8 cellular contexts compared by ENCODE assay signal in genomic region chr12:1804545-1805332, GRCh38. TPM values are rescaled to one million over a fixed set of nuclear protein-coding genes. Genes with fewer than 3 reads are reported as not detected.
A peak's percentile ranks its signal among the peaks of the same experiment; 100 is the strongest.
DNase-seq lines count a peak whose midpoint lies in the region; ATAC-seq and TF ChIP-seq lines count a peak whose summit lies in the region.

No MANE protein-coding gene starts in this region.

- intact Hi-C loops in activated CD4-positive, alpha-beta T cell treated with anti-CD3 and anti-CD28 coated beads, Interleukin-2, amount 10 ng/mL, durations not matched to agents 24 days and 14 days (cut with micrococcal nuclease) = loop anchor here (1.0 kb wide), 1 partner anchor 8 kb away; no protein-coding TSS in a partner anchor
- intact Hi-C loops in lower leg skin (cut with DNase I; ENCODE audit: low total_unique reads) = no loop called here

- no peaks in the 10 kb centered on the region for H3K27me3 Mint-ChIP-seq in activated CD4-positive, alpha-beta T cell treated with anti-CD3 and anti-CD28 coated beads, Interleukin-2, amount 10 ng/mL, durations not matched to agents 24 days and 14 days

- peak; percentile 75 for ATAC-seq in HG03378 (IDR thresholded peaks at IDR 0.05; ENCODE audit: unreplicated experiment)

- peaks cover 6% of the 10 kb centered on the region for H3K4me1 Mint-ChIP-seq in activated CD4-positive, alpha-beta T cell treated with anti-CD3 and anti-CD28 coated beads, Interleukin-2, amount 10 ng/mL, durations not matched to agents 24 days and 14 days

- peak overlapping the region; percentile 74 for H3K27ac Mint-ChIP-seq in activated CD4-positive, alpha-beta T cell treated with anti-CD3 and anti-CD28 coated beads, Interleukin-2, amount 10 ng/mL, durations not matched to agents 24 days and 14 days

- no peak for TF ChIP-seq CTCF in choroid plexus epithelial cell (conservative IDR thresholded peaks at IDR 0.05; ENCODE audit: low read depth, low read length)
- no peak for TF ChIP-seq CTCF in lower leg skin (IDR thresholded peaks at IDR 0.05)

- no peaks in the 10 kb centered on the region for H3K36me3 Mint-ChIP-seq in activated CD4-positive, alpha-beta T cell treated with anti-CD3 and anti-CD28 coated beads, Interleukin-2, amount 10 ng/mL, durations not matched to agents 24 days and 14 days (ENCODE audit: low read depth)

- H3K4me3 ChIP-seq in choroid plexus epithelial cell (ENCODE audit: low read depth, low read length) (no peak overlapping the region), lower leg skin (ENCODE audit: low read depth, poor library complexity, severe bottlenecking) (no peak overlapping the region)

- peaks cover 5% of the 10 kb centered on the region for H3K9me3 Mint-ChIP-seq in activated CD4-positive, alpha-beta T cell treated with anti-CD3 and anti-CD28 coated beads, Interleukin-2, amount 10 ng/mL, durations not matched to agents 24 days and 14 days

- WGBS in lower leg skin, 2 donors = 59 to 60% methylated on average over 23 to 25 of the region's 25 CpGs

- TF ChIP-seq POLR2A in lower leg skin (IDR thresholded peaks at IDR 0.05) = no peak

- peak; percentile 94 for DNase-seq in Ammon's horn (ENCODE audit: low spot score)
- DNase-seq in GM19238 (ENCODE audit: insufficient read length, low spot score) = peak; percentile 95
- peak; percentile 71 for DNase-seq in NCI-H526 treated with DMSO at 0.1 percent for 48 hours (lab: John Stamatoyannopoulos, UW)
- DNase-seq in activated CD4-positive, alpha-beta T cell treated with anti-CD3 and anti-CD28 coated beads, Interleukin-2, amount 10 ng/mL, durations not matched to agents 24 days and 14 days = peak; percentile 96
- DNase-seq in choroid plexus epithelial cell (ENCODE audit: low read depth) = peak; percentile 93
- DNase-seq in lower leg skin (ENCODE audit: low spot score in 2 of 2) = peak; percentile 92 to 97
- peak; percentile 77 to 86 (median 78) for DNase-seq in stimulated activated CD4-positive, alpha-beta T cell treated with anti-CD3 and anti-CD28 coated beads, TNF-alpha, amount 100 ng/mL, for 48 hours (ENCODE audit: low read depth in 3 of 3)

- no peak overlapping the region for H3K4me3 Mint-ChIP-seq in activated CD4-positive, alpha-beta T cell treated with anti-CD3 and anti-CD28 coated beads, Interleukin-2, amount 10 ng/mL, durations not matched to agents 24 days and 14 days

RNA-seq across cellular contexts. Expression of gene LRTM2, which starts 15.6 kb away (rescaled TPM):
- 0.05 and 0.16 TPM in 2 replicates for total RNA-seq in activated CD4-positive, alpha-beta T cell treated with anti-CD3 and anti-CD28 coated beads, Interleukin-2, amount 10 ng/mL, durations not matched to agents 24 days and 14 days
- total RNA-seq in lower leg skin = not detected
